26 cellular contexts compared by ENCODE assay signal in the genomic region with DNA sequence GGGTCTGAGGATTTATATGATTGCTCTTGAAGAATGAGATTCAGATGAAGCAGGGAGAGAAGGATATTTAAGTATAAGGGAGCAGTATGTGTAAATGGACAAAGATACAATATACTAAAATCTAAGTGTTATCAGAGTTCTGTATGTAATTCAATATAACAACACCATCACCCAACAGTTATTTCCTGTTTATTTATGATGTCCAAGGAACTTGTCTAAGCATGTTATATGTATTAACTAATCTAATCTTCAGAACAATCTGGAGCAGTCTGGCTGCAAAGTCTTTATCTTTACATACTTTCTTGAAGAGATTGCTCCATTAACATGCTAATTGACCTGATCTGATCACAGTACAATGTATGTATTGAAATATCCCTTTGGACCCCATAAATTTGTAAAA.
"Had no signal": no experiment of that assay in that cellular context is flagged by ENCODE, and none has a peak within 500 bp of the region (broad histone marks: within the 10 kb centered on the region; RNA-seq: fewer than 3 reads in every experiment).

No MANE protein-coding gene starts in this region.

- H3K27ac ChIP-seq: left ventricle myocardium inferior, pancreas, prostate gland, skin epidermis, stomach, testis, thyroid gland, transverse colon, upper lobe of left lung had no signal

- H3K9me3 ChIP-seq: mucosa of descending colon, pancreas, prostate gland, stomach, testis, thyroid gland, transverse colon, upper lobe of left lung had no signal

- H3K4me3 ChIP-seq: left ventricle myocardium inferior, lung, mucosa of descending colon, pancreas, prostate gland, skin epidermis, stomach, testis, thyroid gland, transverse colon, upper lobe of left lung had no signal

- H3K4me1 ChIP-seq: left ventricle myocardium inferior, pancreas, prostate gland, stomach, testis, thyroid gland, transverse colon, upper lobe of left lung had no signal

- H3K27me3 ChIP-seq: pancreas, stomach, testis, thyroid gland, transverse colon, upper lobe of left lung had no signal

- ATAC-seq: mucosa of descending colon; naive thymus-derived CD4-positive, alpha-beta T cell; natural killer cell treated with Interleukin-12 subunit alpha and Interleukin-12 subunit beta and Interleukin-15 and Interleukin-18, amount 100 ng/mL, for 72 hours; pancreas; right cardiac atrium; sciatic nerve; stimulated activated naive B cell treated with anti-CD40 and anti-IgM and Interleukin-4, amounts not matched to agents 10 μg/mL and 1 μg/mL and 100 μg/mL, for 72 hours; stimulated activated naive CD8-positive, alpha-beta T cell treated with anti-CD3 and anti-CD28 coated beads, Interleukin-15, Interleukin-2, amounts not matched to agents 100 U/mL and 50 U/mL, for 24 hours had no signal

- H3K36me3 ChIP-seq: left ventricle myocardium inferior, pancreas, prostate gland, stomach, thyroid gland, transverse colon, upper lobe of left lung had no signal

- DNase-seq: hippocampal formation; left ventricle myocardium inferior; midbrain; mucosa of descending colon; naive thymus-derived CD4-positive, alpha-beta T cell; nucleus accumbens; pancreas; posterior cingulate gyrus; retina; right cardiac atrium; stimulated activated CD4-positive, alpha-beta T cell treated with anti-CD3 and anti-CD28 coated beads, Interleukin-12 subunit alpha, Interleukin-12 subunit beta, amount 100 ng/mL, for 4 hours; stimulated activated CD4-positive, alpha-beta T cell treated with anti-CD3 and anti-CD28 coated beads, Interleukin-15, amount 100 ng/mL, for 24 hours; stimulated activated CD4-positive, alpha-beta T cell treated with anti-CD3 and anti-CD28 coated beads, Interleukin-2, amount 100 ng/mL, for 24 hours; stimulated activated CD4-positive, alpha-beta T cell treated with anti-CD3 and anti-CD28 coated beads, Interleukin-4, amount 100 ng/mL, for 1 hour; stimulated activated naive B cell treated with anti-CD40 and anti-IgM and Interleukin-4, amounts not matched to agents 10 μg/mL and 1 μg/mL and 100 μg/mL, for 72 hours; stimulated activated naive CD8-positive, alpha-beta T cell treated with anti-CD3 and anti-CD28 coated beads, Interleukin-15, Interleukin-2, amounts not matched to agents 100 U/mL and 50 U/mL, for 24 hours; stomach; testis; thyroid gland; transverse colon; upper lobe of left lung had no signal
